ENCODE assay signal across 1 cellular context in the genomic region with DNA sequence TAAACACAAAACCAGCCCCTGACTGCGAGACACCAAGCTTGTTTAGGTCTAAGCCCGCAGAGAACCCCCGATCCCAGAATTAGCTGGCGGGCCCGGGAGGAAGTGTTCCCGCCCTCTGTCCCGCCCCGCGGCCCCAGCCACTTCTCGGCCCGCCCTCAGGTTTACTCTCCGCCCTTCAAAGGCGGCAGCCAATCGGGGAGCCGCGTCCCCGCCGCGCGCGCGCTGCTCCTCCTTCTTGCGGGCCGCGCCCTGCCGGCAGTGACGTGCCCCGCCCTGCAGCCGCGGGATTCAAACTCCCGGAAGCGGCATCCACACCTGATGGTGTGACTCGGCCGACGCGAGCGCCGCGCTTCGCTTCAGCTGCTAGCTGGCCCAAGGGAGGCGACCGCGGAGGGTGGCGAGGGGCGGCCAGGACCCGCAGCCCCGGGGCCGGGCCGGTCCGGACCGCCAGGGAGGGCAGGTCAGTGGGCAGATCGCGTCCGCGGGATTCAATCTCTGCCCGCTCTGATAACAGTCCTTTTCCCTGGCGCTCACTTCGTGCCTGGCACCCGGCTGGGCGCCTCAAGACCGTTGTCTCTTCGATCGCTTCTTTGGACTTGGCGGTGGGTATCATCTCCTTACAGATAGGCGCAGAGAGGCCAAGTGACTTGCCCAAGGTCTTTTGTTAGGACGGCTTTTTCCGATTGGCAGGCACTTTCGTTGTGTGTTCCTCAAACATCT.
A peak's percentile ranks its signal among the peaks of the same experiment; 100 is the strongest.
TF ChIP-seq lines count a peak whose summit lies in the region.

Gene CEP55, plus strand, starts transcription at position 291 of the 720 bp plus-strand sequence. CDS start 3,440 bp downstream, outside the sequence.

TF ChIP-seq in SK-N-SH, 30 proteins besides CTCF, POLR2A, EP300 and RAD21 (continued from another document):
- TF ChIP-seq REST (IDR thresholded peaks at IDR 0.05; ENCODE audit: low read depth, low read length) (no peak), FOXJ3 (CRISPR knock-in tag; IDR thresholded peaks at IDR 0.05) (no peak), POLR2AphosphoS5 (IDR thresholded peaks at IDR 0.05; ENCODE audit: low read depth, low read length) (peak; percentile 85), SMC3 (IDR thresholded peaks at IDR 0.05; ENCODE audit: low read depth, low read length) (no peak), TAF1 (IDR thresholded peaks at IDR 0.05; ENCODE audit: borderline replicate concordance, low read depth, low read length) (peak; percentile 78), GATA2 (CRISPR knock-in tag; IDR thresholded peaks at IDR 0.05) (no peak), GABPA (IDR thresholded peaks at IDR 0.05; ENCODE audit: low read depth) (peak; percentile 81), RCOR1 (IDR thresholded peaks at IDR 0.05; ENCODE audit: low read length) (no peak), TEAD4 (IDR thresholded peaks at IDR 0.05; ENCODE audit: borderline replicate concordance, insufficient read depth) (no peak), CHD2 (IDR thresholded peaks at IDR 0.05; ENCODE audit: low read length, partially characterized antibody) (no peak), MEF2A (IDR thresholded peaks at IDR 0.05; ENCODE audit: borderline replicate concordance, low read depth) (no peak), USF1 (IDR thresholded peaks at IDR 0.05; ENCODE audit: borderline replicate concordance, low read depth) (peak; percentile 21; the same call in 1 of the 2 replicates), RFX5 (IDR thresholded peaks at IDR 0.05; ENCODE audit: low read length) (peak; percentile 33; the same call in 1 of the 2 replicates), EZH2phosphoT487 (IDR thresholded peaks at IDR 0.05; ENCODE audit: borderline replicate concordance, low read depth) (no peak)
